Comparison of ENCODE assay signal across 18 cellular contexts in genomic region chr6:128696651-128697391, GRCh38.
A peak's percentile ranks its signal among the peaks of the same experiment; 100 is the strongest.
DNase-seq lines count a peak whose midpoint lies in the region; ATAC-seq, FAIRE-seq and TF ChIP-seq lines count a peak whose summit lies in the region.
"Had no signal": no experiment of that assay in that cellular context is flagged by ENCODE, and none has a peak within 500 bp of the region (broad histone marks: within the 10 kb centered on the region; RNA-seq: fewer than 3 reads in every experiment).

No MANE protein-coding gene starts in this region.

- H2AK9ac ChIP-seq in IMR-90 (replicated peaks; ENCODE audit: low read depth, low read length, poor library complexity), result no peak overlapping the region

- H3K79me2 ChIP-seq in keratinocyte (ENCODE audit: control insufficient read depth, insufficient read depth, low read length), result no peaks in the 10 kb centered on the region

- H3K27me3 ChIP-seq in IMR-90 (ENCODE audit: control insufficient read depth, insufficient read depth, low read length) (no peaks in the 10 kb centered on the region), keratinocyte (ENCODE audit: control insufficient read depth, extremely low read depth, insufficient read depth, low read length) (no peaks in the 10 kb centered on the region), tibial artery (no peaks in the 10 kb centered on the region)

- TF ChIP-seq POLR2A in IMR-90 (IDR thresholded peaks at IDR 0.05; ENCODE audit: low read depth, low read length), result no peak

- no peak overlapping the region for H2BK5ac ChIP-seq in IMR-90 (ENCODE audit: low read depth, low read length, poor library complexity, severe bottlenecking)

- H3K4me1 ChIP-seq in IMR-90 (ENCODE audit: control insufficient read depth, insufficient read depth, low read length), result peaks cover 5% of the 10 kb centered on the region; the same call in 1 of the 2 replicates
- peaks cover 13% of the 10 kb centered on the region for H3K4me1 ChIP-seq in keratinocyte (ENCODE audit: control insufficient read depth, extremely low read depth, insufficient read depth, low read length)
- no peaks in the 10 kb centered on the region for H3K4me1 ChIP-seq in tibial artery

- DNase-seq in AG10803 (ENCODE audit: low read depth) (peak; percentile 39), IMR-90 (peak; percentile 88), astrocyte of the spinal cord (ENCODE audit: low read depth, low spot score) (peak; percentile 71), keratinocyte (ENCODE audit: low read depth, low spot score) (no peak), mesenteric fat pad (ENCODE audit: low spot score) (no peak), tibial artery (no peak), superior temporal gyrus (ENCODE audit: extremely low spot score) (no peak)
- no peak for DNase-seq in natural killer cell treated with Interleukin-12 subunit alpha and Interleukin-12 subunit beta and Interleukin-15 and Interleukin-18, amount 100 ng/mL, for 72 hours (ENCODE audit: low spot score)
- DNase-seq: activated CD4-positive, alpha-beta memory T cell treated with anti-CD3 and anti-CD28 coated beads, Interleukin-2, amount 10 ng/mL, durations not matched to agents 7 days and 5 days; activated naive CD4-positive, alpha-beta T cell; CD4-positive, CD25-positive, alpha-beta regulatory T cell; MV-4-11; NCI-H774; retina; T-helper 17 cell had no signal

- no peak for TF ChIP-seq RAD21 in IMR-90 (IDR thresholded peaks at IDR 0.05; ENCODE audit: low read length)

- H3K14ac ChIP-seq in IMR-90 (replicated peaks; ENCODE audit: low read depth, low read length), result peak overlapping the region; percentile 44; the same call in 1 of the 2 replicates

- TF ChIP-seq CTCF in AG10803 (conservative IDR thresholded peaks at IDR 0.05; ENCODE audit: low read length), result no peak
- TF ChIP-seq CTCF in IMR-90 (conservative IDR thresholded peaks at IDR 0.05; ENCODE audit: low read depth, low read length), result no peak
- TF ChIP-seq CTCF in astrocyte of the spinal cord (IDR thresholded peaks at IDR 0.05; ENCODE audit: low read depth, low read length), result no peak
- no peak for TF ChIP-seq CTCF in keratinocyte (optimal IDR thresholded peaks at IDR 0.05 in 1 of 3, IDR thresholded peaks at IDR 0.05 in 1 of 3, conservative IDR thresholded peaks at IDR 0.05 in 1 of 3; ENCODE audit: extremely low read depth in 1 of 3, insufficient read depth in 2 of 3, low read length in 3 of 3)
- no peak for TF ChIP-seq CTCF in tibial artery (IDR thresholded peaks at IDR 0.05)

- intact Hi-C loops in IMR-90 (cut with micrococcal nuclease), result no loop called here
- intact Hi-C loops in tibial artery (cut with DNase I; ENCODE audit: low total_unique reads), result no loop called here

- no peak overlapping the region; the same call in 1 of the 2 replicates for H3K56ac ChIP-seq in IMR-90 (ENCODE audit: extremely low read depth, insufficient read depth, low read length)

- no peak overlapping the region for H3K4me3 Mint-ChIP-seq in natural killer cell treated with Interleukin-12 subunit alpha and Interleukin-12 subunit beta and Interleukin-15 and Interleukin-18, amount 100 ng/mL, for 72 hours
- H3K4me3 Mint-ChIP-seq: activated CD4-positive, alpha-beta memory T cell treated with anti-CD3 and anti-CD28 coated beads, Interleukin-2, amount 10 ng/mL, durations not matched to agents 7 days and 5 days; CD4-positive, CD25-positive, alpha-beta regulatory T cell; T-helper 17 cell; type B pancreatic cell had no signal

- FAIRE-seq in keratinocyte (lab: Jason Lieb, UNC), result peak; percentile 84
- FAIRE-seq: GM19239 had no signal

- peak overlapping the region; percentile 57; the same call in 1 of the 2 replicates for H4K91ac ChIP-seq in IMR-90 (ENCODE audit: insufficient read depth, low read depth, low read length)

- H3K36me3 ChIP-seq in IMR-90 (ENCODE audit: control insufficient read depth, insufficient read depth, low read length) (no peaks in the 10 kb centered on the region), keratinocyte (ENCODE audit: control insufficient read depth in 2 of 2, extremely low read depth in 1 of 2, insufficient read depth in 2 of 2, low read length in 2 of 2) (no peaks in the 10 kb centered on the region), tibial artery (no peaks in the 10 kb centered on the region)

- H3K4me2 ChIP-seq in IMR-90 (ENCODE audit: low read depth, low read length) (no peak overlapping the region; the same call in 1 of the 2 replicates), keratinocyte (ENCODE audit: control insufficient read depth, extremely low read depth, insufficient read depth, low read depth, low read length) (peak overlapping the region; percentile 27)

- dilution Hi-C loops in IMR-90 (cut with HindIII; ENCODE audit: low sequenced_read_pairs, unreplicated experiment) (no loop called here), keratinocyte (cut with MboI; ENCODE audit: extremely low pct_ligation_motif_present, low sequenced_read_pairs) (no loop called here)

- peak overlapping the region; percentile 75 for H2BK20ac ChIP-seq in IMR-90 (ENCODE audit: low read depth, low read length)

- H3K18ac ChIP-seq in IMR-90 (ENCODE audit: low read depth, low read length), result peak overlapping the region; percentile 18; the same call in 1 of the 2 replicates

- H3K9ac ChIP-seq in IMR-90 (ENCODE audit: low read depth, low read length) (no peak overlapping the region), keratinocyte (ENCODE audit: control insufficient read depth, extremely low read depth, insufficient read depth, low read length) (no peak overlapping the region)

- peak overlapping the region; percentile 58 for H3K4ac ChIP-seq in IMR-90 (ENCODE audit: low read depth, low read length)

- no TSS peak for BruUV-seq in IMR-90 (replicated peaks; lab: Mats Ljungman, UMichigan)

- no peaks in the 10 kb centered on the region for H3K79me1 ChIP-seq in IMR-90 (ENCODE audit: low read depth in 1 of 2, low read length in 2 of 2)

- peak overlapping the region; percentile 54 for H2BK120ac ChIP-seq in IMR-90 (ENCODE audit: low read depth, low read length)

- H3K36me3 Mint-ChIP-seq in natural killer cell treated with Interleukin-12 subunit alpha and Interleukin-12 subunit beta and Interleukin-15 and Interleukin-18, amount 100 ng/mL, for 72 hours, result no peaks in the 10 kb centered on the region
- H3K36me3 Mint-ChIP-seq: CD4-positive, CD25-positive, alpha-beta regulatory T cell; type B pancreatic cell had no signal

- H3K4me1 Mint-ChIP-seq in natural killer cell treated with Interleukin-12 subunit alpha and Interleukin-12 subunit beta and Interleukin-15 and Interleukin-18, amount 100 ng/mL, for 72 hours (ENCODE audit: low read depth in 2 of 2), result no peaks in the 10 kb centered on the region
- H3K4me1 Mint-ChIP-seq: activated CD4-positive, alpha-beta memory T cell treated with anti-CD3 and anti-CD28 coated beads, Interleukin-2, amount 10 ng/mL, durations not matched to agents 7 days and 5 days; CD4-positive, CD25-positive, alpha-beta regulatory T cell had no signal

- in situ Hi-C loops in IMR-90 (cut with MboI; ENCODE audit: low sequenced_read_pairs) (no loop called here), astrocyte of the spinal cord (cut with HindIII; ENCODE audit: low sequenced_read_pairs) (no loop called here)

- no peaks in the 10 kb centered on the region for H3K27me3 Mint-ChIP-seq in natural killer cell treated with Interleukin-12 subunit alpha and Interleukin-12 subunit beta and Interleukin-15 and Interleukin-18, amount 100 ng/mL, for 72 hours
- H3K27me3 Mint-ChIP-seq: CD4-positive, CD25-positive, alpha-beta regulatory T cell; type B pancreatic cell had no signal

- WGBS in IMR-90 (ENCODE audit: extremely low coverage in 2 of 2, insufficient read length in 1 of 2), 2 experiments, result no CpG with 5 or more reads among the region's 6 CpGs

- H3K9me3 ChIP-seq in IMR-90 (ENCODE audit: control insufficient read depth, insufficient read depth, low read length), result no peaks in the 10 kb centered on the region
- H3K9me3 ChIP-seq in keratinocyte (ENCODE audit: control insufficient read depth, low read depth, low read length), result no peaks in the 10 kb centered on the region
- H3K9me3 ChIP-seq in tibial artery, result no peaks in the 10 kb centered on the region

- CTCF ChIA-PET in IMR-90 (lab: Yijun Ruan, JAX), result interaction anchor here (1.2 kb wide), 1 partner anchor 17 kb away, joined by 3 read pairs; no protein-coding TSS in a partner anchor

- POLR2A ChIA-PET in IMR-90 (lab: Charles Lee; ENCODE audit: unreplicated experiment), result no interaction called here

- H3K4me3 ChIP-seq in AG10803 (ENCODE audit: low read length), result no peak overlapping the region
- no peak overlapping the region for H3K4me3 ChIP-seq in IMR-90 (ENCODE audit: insufficient read depth, low read depth, low read length)
- no peak overlapping the region for H3K4me3 ChIP-seq in astrocyte of the spinal cord (ENCODE audit: low read depth, low read length)
- no peak overlapping the region for H3K4me3 ChIP-seq in keratinocyte (ENCODE audit: control insufficient read depth in 2 of 3, extremely low read depth in 1 of 3, insufficient read depth in 2 of 3, low read depth in 1 of 3, low read length in 3 of 3)
- H3K4me3 ChIP-seq in tibial artery, result no peak overlapping the region
- H3K4me3 ChIP-seq: coronary artery had no signal

- H4K5ac ChIP-seq in IMR-90 (ENCODE audit: low read depth, low read length), result no peak overlapping the region

- ATAC-seq in IMR-90 (ENCODE audit: low read depth), result peak; percentile 96
- no peak for ATAC-seq in natural killer cell treated with Interleukin-12 subunit alpha and Interleukin-12 subunit beta and Interleukin-15 and Interleukin-18, amount 100 ng/mL, for 72 hours
- ATAC-seq: T-helper 17 cell had no signal

- peak overlapping the region; percentile 83; the same call in 1 of the 2 replicates for H2AK5ac ChIP-seq in IMR-90 (ENCODE audit: low read depth, low read length)

- H4K20me1 ChIP-seq in IMR-90 (ENCODE audit: insufficient read depth, low read length), result no peaks in the 10 kb centered on the region
- H4K20me1 ChIP-seq in keratinocyte (ENCODE audit: control insufficient read depth, extremely low read depth, insufficient read depth, low read length), result no peaks in the 10 kb centered on the region

- H3K23ac ChIP-seq in IMR-90 (ENCODE audit: low read depth, low read length), result peak overlapping the region; percentile 34; the same call in 1 of the 2 replicates

- H2BK15ac ChIP-seq in IMR-90 (ENCODE audit: low read depth, low read length), result peak overlapping the region; percentile 87

- no peaks in the 10 kb centered on the region for H3K9me3 Mint-ChIP-seq in natural killer cell treated with Interleukin-12 subunit alpha and Interleukin-12 subunit beta and Interleukin-15 and Interleukin-18, amount 100 ng/mL, for 72 hours
- H3K9me3 Mint-ChIP-seq: activated CD4-positive, alpha-beta memory T cell treated with anti-CD3 and anti-CD28 coated beads, Interleukin-2, amount 10 ng/mL, durations not matched to agents 7 days and 5 days; CD4-positive, CD25-positive, alpha-beta regulatory T cell; type B pancreatic cell had no signal

- H4K8ac ChIP-seq in IMR-90 (ENCODE audit: low read depth in 2 of 2, low read length in 2 of 2), result peak overlapping the region in 1 of 2 experiments; percentile 14; a peak in 1 of 4 replicates

- H3K27ac Mint-ChIP-seq in natural killer cell treated with Interleukin-12 subunit alpha and Interleukin-12 subunit beta and Interleukin-15 and Interleukin-18, amount 100 ng/mL, for 72 hours, result no peak overlapping the region
- H3K27ac Mint-ChIP-seq: activated CD4-positive, alpha-beta memory T cell treated with anti-CD3 and anti-CD28 coated beads, Interleukin-2, amount 10 ng/mL, durations not matched to agents 7 days and 5 days; CD4-positive, CD25-positive, alpha-beta regulatory T cell; T-helper 17 cell; type B pancreatic cell had no signal

- H3K27ac ChIP-seq in IMR-90 (ENCODE audit: insufficient read depth, low read length) (no peak overlapping the region), keratinocyte (ENCODE audit: control insufficient read depth, insufficient read depth, low read length) (no peak overlapping the region), tibial artery (no peak overlapping the region)
- H3K27ac ChIP-seq: coronary artery had no signal

- H3K9me1 ChIP-seq in IMR-90 (ENCODE audit: insufficient read depth, low read length), result no peaks in the 10 kb centered on the region
- H3K9me1 ChIP-seq in keratinocyte (ENCODE audit: control insufficient read depth, extremely low read depth, insufficient read depth, low read length), result no peaks in the 10 kb centered on the region

- H2AFZ ChIP-seq in IMR-90 (replicated peaks; ENCODE audit: low read length, poor library complexity) (no peak overlapping the region), keratinocyte (ENCODE audit: control insufficient read depth, low read length) (peak overlapping the region; percentile 2)

Comparison
In these comparisons a context has a peak if more than half of its experiments do, and no peak if none do; other contexts are left out.
1. DNase-seq: peak in AG10803 (single experiment), IMR-90 (single experiment) and astrocyte of the spinal cord (single experiment); none in keratinocyte (single experiment), mesenteric fat pad (single experiment), tibial artery (0 of 2), superior temporal gyrus (single experiment) and natural killer cell treated with Interleukin-12 subunit alpha and Interleukin-12 subunit beta and Interleukin-15 and Interleukin-18, amount 100 ng/mL, for 72 hours (single experiment).